In genomic region chr16:15888072-15888976, GRCh38 we compare ENCODE assay signal across 8 cellular contexts.
DNase-seq lines count a peak whose midpoint lies in the region; ATAC-seq and TF ChIP-seq lines count a peak whose summit lies in the region.

A gene with protein sequence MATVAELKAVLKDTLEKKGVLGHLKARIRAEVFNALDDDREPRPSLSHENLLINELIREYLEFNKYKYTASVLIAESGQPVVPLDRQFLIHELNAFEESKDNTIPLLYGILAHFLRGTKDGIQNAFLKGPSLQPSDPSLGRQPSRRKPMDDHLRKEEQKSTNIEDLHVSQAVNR (minus strand): TSS chr16:15888603. CDS start chr16:15888585, 18 bp downstream.

- TF ChIP-seq CTCF in AG09319 (IDR thresholded peaks at IDR 0.05; ENCODE audit: low read depth, low read length): no peak

- ATAC-seq in GM19023 (IDR thresholded peaks at IDR 0.05; ENCODE audit: unreplicated experiment): peak; percentile 94
- ATAC-seq in HG03280 (IDR thresholded peaks at IDR 0.05; ENCODE audit: unreplicated experiment): peak; percentile 99

- DNase-seq in AG09319 (ENCODE audit: extremely low read depth, low read depth) (peak; percentile 96), NCI-H345 treated with DMSO at 0.1 percent for 48 hours (lab: John Stamatoyannopoulos, UW; ENCODE audit: unreplicated experiment) (peak; percentile 98), iris pigment epithelial cell (ENCODE audit: low read depth) (peak; percentile 99)
- peak; percentile 98 to 99 (median 99) for DNase-seq in activated CD4-positive, CD25-positive, alpha-beta regulatory T cell (lab: John Stamatoyannopoulos, UW)
- DNase-seq in central memory CD4-positive, alpha-beta T cell: peak; percentile 99
- peak; percentile 99 to 100 (median 100) for DNase-seq in stimulated activated CD4-positive, alpha-beta T cell treated with anti-CD3 and anti-CD28 coated beads, Interleukin-12 subunit alpha, Interleukin-12 subunit beta, amount 100 ng/mL, for 48 hours (ENCODE audit: low read depth in 2 of 3, low spot score in 1 of 3)

Comparison
In these comparisons a context has a peak if more than half of its experiments do, and no peak if none do; other contexts are left out.
1. Peak in every context shown above with its lines: DNase-seq and ATAC-seq.